Comparison of ENCODE assay signal across 1 cellular context in the genomic region with DNA sequence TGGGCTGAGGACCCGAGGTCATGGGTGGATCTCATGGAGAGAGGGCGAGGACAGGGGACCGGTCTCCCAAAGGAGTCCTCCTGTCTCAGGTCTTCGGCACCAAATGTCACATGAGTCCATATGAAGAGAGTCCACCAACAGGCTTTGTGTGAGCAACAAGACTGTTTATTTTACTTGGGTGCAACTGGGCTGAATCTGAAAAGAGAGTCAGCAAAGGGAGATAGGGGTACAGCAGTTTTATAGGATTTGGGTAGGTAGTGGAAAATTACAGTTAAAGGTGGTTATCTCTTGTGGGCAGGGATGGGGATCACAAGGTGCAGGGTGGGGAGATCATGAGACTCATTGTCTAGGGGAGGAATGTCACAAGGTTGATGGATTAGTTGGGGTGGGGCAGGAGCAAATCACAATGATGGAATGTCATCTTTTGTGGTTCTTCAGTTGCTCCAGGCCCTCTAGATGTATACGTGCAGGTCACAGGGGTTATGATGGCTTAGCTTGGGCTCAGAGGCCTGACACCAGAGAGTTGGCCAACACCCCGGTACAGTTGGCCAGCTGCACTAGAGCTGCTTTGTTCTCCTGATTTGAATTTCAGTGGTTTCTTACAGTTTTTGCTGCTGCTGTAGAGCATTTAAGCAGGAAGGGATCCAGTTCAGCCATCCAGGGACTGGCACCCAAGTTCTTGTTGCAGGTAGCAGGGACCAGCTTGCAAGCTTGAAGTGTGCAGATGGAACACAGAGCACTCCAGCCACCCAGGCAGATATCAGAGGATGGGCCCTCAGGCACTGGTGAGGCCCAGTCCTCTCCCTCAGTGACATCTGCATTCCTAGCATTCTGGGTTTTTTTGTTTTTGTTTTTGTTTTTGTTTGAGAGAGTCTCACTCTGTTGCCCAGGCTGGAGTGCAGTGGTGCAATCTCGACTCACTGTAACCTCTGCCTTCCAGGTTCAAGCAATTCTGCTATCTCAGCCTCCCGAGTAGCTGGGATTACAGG.
A peak's percentile ranks its signal among the peaks of the same experiment; 100 is the strongest.
TF ChIP-seq lines count a peak whose summit lies in the region.

No MANE protein-coding gene starts in this region.

TF ChIP-seq in K562, 482 proteins besides CTCF, POLR2A, EP300 and RAD21 (continued from another document and continues in another):
- TF ChIP-seq, protein P1, sequence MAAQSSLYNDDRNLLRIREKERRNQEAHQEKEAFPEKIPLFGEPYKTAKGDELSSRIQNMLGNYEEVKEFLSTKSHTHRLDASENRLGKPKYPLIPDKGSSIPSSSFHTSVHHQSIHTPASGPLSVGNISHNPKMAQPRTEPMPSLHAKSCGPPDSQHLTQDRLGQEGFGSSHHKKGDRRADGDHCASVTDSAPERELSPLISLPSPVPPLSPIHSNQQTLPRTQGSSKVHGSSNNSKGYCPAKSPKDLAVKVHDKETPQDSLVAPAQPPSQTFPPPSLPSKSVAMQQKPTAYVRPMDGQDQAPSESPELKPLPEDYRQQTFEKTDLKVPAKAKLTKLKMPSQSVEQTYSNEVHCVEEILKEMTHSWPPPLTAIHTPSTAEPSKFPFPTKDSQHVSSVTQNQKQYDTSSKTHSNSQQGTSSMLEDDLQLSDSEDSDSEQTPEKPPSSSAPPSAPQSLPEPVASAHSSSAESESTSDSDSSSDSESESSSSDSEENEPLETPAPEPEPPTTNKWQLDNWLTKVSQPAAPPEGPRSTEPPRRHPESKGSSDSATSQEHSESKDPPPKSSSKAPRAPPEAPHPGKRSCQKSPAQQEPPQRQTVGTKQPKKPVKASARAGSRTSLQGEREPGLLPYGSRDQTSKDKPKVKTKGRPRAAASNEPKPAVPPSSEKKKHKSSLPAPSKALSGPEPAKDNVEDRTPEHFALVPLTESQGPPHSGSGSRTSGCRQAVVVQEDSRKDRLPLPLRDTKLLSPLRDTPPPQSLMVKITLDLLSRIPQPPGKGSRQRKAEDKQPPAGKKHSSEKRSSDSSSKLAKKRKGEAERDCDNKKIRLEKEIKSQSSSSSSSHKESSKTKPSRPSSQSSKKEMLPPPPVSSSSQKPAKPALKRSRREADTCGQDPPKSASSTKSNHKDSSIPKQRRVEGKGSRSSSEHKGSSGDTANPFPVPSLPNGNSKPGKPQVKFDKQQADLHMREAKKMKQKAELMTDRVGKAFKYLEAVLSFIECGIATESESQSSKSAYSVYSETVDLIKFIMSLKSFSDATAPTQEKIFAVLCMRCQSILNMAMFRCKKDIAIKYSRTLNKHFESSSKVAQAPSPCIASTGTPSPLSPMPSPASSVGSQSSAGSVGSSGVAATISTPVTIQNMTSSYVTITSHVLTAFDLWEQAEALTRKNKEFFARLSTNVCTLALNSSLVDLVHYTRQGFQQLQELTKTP (IDR thresholded peaks at IDR 0.05; ENCODE audit: low read depth in 1 of 2, partially characterized antibody in 2 of 2) = peak in 1 of 2 experiments; percentile 83
- TF ChIP-seq ZNF175 (CRISPR knock-in tag; IDR thresholded peaks at IDR 0.05; ENCODE audit: low read depth) = no peak
- no peak for TF ChIP-seq ATF1 (CRISPR knock-in tag; IDR thresholded peaks at IDR 0.05)
- peak; percentile 53 for TF ChIP-seq ATF1 (tag; IDR thresholded peaks at IDR 0.05)
- peak; percentile 94 for TF ChIP-seq HSF4 (CRISPR knock-in tag; IDR thresholded peaks at IDR 0.05; ENCODE audit: borderline replicate concordance)
- TF ChIP-seq SIN3A (IDR thresholded peaks at IDR 0.05; ENCODE audit: borderline replicate concordance in 2 of 2, control insufficient read depth in 1 of 2, low read depth in 2 of 2, low read length in 2 of 2) = no peak
- TF ChIP-seq, protein P2, sequence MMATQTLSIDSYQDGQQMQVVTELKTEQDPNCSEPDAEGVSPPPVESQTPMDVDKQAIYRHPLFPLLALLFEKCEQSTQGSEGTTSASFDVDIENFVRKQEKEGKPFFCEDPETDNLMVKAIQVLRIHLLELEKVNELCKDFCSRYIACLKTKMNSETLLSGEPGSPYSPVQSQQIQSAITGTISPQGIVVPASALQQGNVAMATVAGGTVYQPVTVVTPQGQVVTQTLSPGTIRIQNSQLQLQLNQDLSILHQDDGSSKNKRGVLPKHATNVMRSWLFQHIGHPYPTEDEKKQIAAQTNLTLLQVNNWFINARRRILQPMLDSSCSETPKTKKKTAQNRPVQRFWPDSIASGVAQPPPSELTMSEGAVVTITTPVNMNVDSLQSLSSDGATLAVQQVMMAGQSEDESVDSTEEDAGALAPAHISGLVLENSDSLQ (IDR thresholded peaks at IDR 0.05) = peak; percentile 90
- TF ChIP-seq CEBPB (tag; IDR thresholded peaks at IDR 0.05) = peak; percentile 74
- no peak for TF ChIP-seq JUND (IDR thresholded peaks at IDR 0.05; ENCODE audit: borderline replicate concordance, low read depth, low read length)
- TF ChIP-seq JUND (tag; IDR thresholded peaks at IDR 0.05; ENCODE audit: borderline replicate concordance, low read depth, low read length) = peak; percentile 69; the same call in 2 of the 3 replicates
- TF ChIP-seq, protein P3, sequence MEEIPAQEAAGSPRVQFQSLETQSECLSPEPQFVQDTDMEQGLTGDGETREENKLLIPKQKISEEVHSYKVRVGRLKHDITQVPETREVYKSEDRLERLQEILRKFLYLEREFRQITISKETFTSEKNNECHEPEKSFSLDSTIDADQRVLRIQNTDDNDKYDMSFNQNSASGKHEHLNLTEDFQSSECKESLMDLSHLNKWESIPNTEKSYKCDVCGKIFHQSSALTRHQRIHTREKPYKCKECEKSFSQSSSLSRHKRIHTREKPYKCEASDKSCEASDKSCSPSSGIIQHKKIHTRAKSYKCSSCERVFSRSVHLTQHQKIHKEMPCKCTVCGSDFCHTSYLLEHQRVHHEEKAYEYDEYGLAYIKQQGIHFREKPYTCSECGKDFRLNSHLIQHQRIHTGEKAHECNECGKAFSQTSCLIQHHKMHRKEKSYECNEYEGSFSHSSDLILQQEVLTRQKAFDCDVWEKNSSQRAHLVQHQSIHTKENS (CRISPR knock-in tag; IDR thresholded peaks at IDR 0.05) = peak; percentile 84; the same call in 1 of the 2 replicates
- TF ChIP-seq, protein P4, sequence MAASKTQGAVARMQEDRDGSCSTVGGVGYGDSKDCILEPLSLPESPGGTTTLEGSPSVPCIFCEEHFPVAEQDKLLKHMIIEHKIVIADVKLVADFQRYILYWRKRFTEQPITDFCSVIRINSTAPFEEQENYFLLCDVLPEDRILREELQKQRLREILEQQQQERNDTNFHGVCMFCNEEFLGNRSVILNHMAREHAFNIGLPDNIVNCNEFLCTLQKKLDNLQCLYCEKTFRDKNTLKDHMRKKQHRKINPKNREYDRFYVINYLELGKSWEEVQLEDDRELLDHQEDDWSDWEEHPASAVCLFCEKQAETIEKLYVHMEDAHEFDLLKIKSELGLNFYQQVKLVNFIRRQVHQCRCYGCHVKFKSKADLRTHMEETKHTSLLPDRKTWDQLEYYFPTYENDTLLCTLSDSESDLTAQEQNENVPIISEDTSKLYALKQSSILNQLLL (CRISPR knock-in tag; IDR thresholded peaks at IDR 0.05; ENCODE audit: borderline replicate concordance) = no peak
- TF ChIP-seq, protein P5, sequence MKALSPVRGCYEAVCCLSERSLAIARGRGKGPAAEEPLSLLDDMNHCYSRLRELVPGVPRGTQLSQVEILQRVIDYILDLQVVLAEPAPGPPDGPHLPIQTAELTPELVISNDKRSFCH (CRISPR knock-in tag; IDR thresholded peaks at IDR 0.05) = no peak
- TF ChIP-seq, protein P5 (tag; IDR thresholded peaks at IDR 0.05) = peak; percentile 93
- peak; percentile 66; the same call in 1 of the 2 replicates for TF ChIP-seq SMARCA4 (IDR thresholded peaks at IDR 0.05)
- TF ChIP-seq KLF16 (IDR thresholded peaks at IDR 0.05) = 0 out of 2 replicates have a peak, but pooled peaks have one; percentile 35
- TF ChIP-seq SMAD3 (CRISPR knock-in tag; conservative IDR thresholded peaks at IDR 0.05) = peak; percentile 86
- TF ChIP-seq ZNF644 (tag; IDR thresholded peaks at IDR 0.05; ENCODE audit: low read depth) = peak; percentile 83; the same call in 1 of the 2 replicates
- peak; percentile 98 for TF ChIP-seq HEY1 (CRISPR knock-in tag; IDR thresholded peaks at IDR 0.05; ENCODE audit: borderline replicate concordance)
- TF ChIP-seq POLR3A (IDR thresholded peaks at IDR 0.05; ENCODE audit: borderline replicate concordance, extremely low read depth, insufficient read depth, insufficient read length) = no peak
- peak; percentile 76 for TF ChIP-seq PTRF (tag; IDR thresholded peaks at IDR 0.05)
- TF ChIP-seq, protein P6, sequence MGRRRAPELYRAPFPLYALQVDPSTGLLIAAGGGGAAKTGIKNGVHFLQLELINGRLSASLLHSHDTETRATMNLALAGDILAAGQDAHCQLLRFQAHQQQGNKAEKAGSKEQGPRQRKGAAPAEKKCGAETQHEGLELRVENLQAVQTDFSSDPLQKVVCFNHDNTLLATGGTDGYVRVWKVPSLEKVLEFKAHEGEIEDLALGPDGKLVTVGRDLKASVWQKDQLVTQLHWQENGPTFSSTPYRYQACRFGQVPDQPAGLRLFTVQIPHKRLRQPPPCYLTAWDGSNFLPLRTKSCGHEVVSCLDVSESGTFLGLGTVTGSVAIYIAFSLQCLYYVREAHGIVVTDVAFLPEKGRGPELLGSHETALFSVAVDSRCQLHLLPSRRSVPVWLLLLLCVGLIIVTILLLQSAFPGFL (CRISPR knock-in tag; IDR thresholded peaks at IDR 0.05) = no peak
- TF ChIP-seq ZKSCAN8 (CRISPR knock-in tag; IDR thresholded peaks at IDR 0.05) = peak; percentile 59; the same call in 1 of the 2 replicates
- TF ChIP-seq, protein P7, sequence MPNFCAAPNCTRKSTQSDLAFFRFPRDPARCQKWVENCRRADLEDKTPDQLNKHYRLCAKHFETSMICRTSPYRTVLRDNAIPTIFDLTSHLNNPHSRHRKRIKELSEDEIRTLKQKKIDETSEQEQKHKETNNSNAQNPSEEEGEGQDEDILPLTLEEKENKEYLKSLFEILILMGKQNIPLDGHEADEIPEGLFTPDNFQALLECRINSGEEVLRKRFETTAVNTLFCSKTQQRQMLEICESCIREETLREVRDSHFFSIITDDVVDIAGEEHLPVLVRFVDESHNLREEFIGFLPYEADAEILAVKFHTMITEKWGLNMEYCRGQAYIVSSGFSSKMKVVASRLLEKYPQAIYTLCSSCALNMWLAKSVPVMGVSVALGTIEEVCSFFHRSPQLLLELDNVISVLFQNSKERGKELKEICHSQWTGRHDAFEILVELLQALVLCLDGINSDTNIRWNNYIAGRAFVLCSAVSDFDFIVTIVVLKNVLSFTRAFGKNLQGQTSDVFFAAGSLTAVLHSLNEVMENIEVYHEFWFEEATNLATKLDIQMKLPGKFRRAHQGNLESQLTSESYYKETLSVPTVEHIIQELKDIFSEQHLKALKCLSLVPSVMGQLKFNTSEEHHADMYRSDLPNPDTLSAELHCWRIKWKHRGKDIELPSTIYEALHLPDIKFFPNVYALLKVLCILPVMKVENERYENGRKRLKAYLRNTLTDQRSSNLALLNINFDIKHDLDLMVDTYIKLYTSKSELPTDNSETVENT (CRISPR knock-in tag; IDR thresholded peaks at IDR 0.05) = no peak
- no peak for TF ChIP-seq POLR2H (tag; IDR thresholded peaks at IDR 0.05; ENCODE audit: low read depth)
- TF ChIP-seq ELF4 (CRISPR knock-in tag; IDR thresholded peaks at IDR 0.05) = peak; percentile 86
- no peak for TF ChIP-seq CREB1 (IDR thresholded peaks at IDR 0.05)
- TF ChIP-seq CREB1 (CRISPR knock-in tag; IDR thresholded peaks at IDR 0.05) = no peak
- TF ChIP-seq, protein P8, sequence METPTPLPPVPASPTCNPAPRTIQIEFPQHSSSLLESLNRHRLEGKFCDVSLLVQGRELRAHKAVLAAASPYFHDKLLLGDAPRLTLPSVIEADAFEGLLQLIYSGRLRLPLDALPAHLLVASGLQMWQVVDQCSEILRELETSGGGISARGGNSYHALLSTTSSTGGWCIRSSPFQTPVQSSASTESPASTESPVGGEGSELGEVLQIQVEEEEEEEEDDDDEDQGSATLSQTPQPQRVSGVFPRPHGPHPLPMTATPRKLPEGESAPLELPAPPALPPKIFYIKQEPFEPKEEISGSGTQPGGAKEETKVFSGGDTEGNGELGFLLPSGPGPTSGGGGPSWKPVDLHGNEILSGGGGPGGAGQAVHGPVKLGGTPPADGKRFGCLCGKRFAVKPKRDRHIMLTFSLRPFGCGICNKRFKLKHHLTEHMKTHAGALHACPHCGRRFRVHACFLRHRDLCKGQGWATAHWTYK (CRISPR knock-in tag; IDR thresholded peaks at IDR 0.05) = peak; percentile 98
- TF ChIP-seq ZNF57 (CRISPR knock-in tag; IDR thresholded peaks at IDR 0.05) = no peak
- TF ChIP-seq EZH2 (IDR thresholded peaks at IDR 0.05; ENCODE audit: borderline replicate concordance, low read depth, low read length) = no peak
- TF ChIP-seq, protein P9, sequence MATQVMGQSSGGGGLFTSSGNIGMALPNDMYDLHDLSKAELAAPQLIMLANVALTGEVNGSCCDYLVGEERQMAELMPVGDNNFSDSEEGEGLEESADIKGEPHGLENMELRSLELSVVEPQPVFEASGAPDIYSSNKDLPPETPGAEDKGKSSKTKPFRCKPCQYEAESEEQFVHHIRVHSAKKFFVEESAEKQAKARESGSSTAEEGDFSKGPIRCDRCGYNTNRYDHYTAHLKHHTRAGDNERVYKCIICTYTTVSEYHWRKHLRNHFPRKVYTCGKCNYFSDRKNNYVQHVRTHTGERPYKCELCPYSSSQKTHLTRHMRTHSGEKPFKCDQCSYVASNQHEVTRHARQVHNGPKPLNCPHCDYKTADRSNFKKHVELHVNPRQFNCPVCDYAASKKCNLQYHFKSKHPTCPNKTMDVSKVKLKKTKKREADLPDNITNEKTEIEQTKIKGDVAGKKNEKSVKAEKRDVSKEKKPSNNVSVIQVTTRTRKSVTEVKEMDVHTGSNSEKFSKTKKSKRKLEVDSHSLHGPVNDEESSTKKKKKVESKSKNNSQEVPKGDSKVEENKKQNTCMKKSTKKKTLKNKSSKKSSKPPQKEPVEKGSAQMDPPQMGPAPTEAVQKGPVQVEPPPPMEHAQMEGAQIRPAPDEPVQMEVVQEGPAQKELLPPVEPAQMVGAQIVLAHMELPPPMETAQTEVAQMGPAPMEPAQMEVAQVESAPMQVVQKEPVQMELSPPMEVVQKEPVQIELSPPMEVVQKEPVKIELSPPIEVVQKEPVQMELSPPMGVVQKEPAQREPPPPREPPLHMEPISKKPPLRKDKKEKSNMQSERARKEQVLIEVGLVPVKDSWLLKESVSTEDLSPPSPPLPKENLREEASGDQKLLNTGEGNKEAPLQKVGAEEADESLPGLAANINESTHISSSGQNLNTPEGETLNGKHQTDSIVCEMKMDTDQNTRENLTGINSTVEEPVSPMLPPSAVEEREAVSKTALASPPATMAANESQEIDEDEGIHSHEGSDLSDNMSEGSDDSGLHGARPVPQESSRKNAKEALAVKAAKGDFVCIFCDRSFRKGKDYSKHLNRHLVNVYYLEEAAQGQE (CRISPR knock-in tag; IDR thresholded peaks at IDR 0.05; ENCODE audit: low read depth) = peak; percentile 85
- TF ChIP-seq, protein P10, sequence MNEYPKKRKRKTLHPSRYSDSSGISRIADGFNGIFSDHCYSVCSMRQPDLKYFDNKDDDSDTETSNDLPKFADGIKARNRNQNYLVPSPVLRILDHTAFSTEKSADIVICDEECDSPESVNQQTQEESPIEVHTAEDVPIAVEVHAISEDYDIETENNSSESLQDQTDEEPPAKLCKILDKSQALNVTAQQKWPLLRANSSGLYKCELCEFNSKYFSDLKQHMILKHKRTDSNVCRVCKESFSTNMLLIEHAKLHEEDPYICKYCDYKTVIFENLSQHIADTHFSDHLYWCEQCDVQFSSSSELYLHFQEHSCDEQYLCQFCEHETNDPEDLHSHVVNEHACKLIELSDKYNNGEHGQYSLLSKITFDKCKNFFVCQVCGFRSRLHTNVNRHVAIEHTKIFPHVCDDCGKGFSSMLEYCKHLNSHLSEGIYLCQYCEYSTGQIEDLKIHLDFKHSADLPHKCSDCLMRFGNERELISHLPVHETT (CRISPR knock-in tag; conservative IDR thresholded peaks at IDR 0.05 in 1 of 2, IDR thresholded peaks at IDR 0.05 in 1 of 2) = peak in 1 of 2 experiments; percentile 79; a peak in 2 of 4 replicates
- TF ChIP-seq ZNF121 (CRISPR knock-in tag; conservative IDR thresholded peaks at IDR 0.05) = peak; percentile 49
